In genomic region chr4:186651181-186651603, GRCh38 we compare ENCODE assay signal across 1 cellular context.
TF ChIP-seq lines count a peak whose summit lies in the region.

No MANE protein-coding gene starts in this region.

TF ChIP-seq in H1, 55 proteins besides CTCF, POLR2A, EP300 and RAD21 (continued from another document):
- no peak for TF ChIP-seq CHD7 (IDR thresholded peaks at IDR 0.05; ENCODE audit: insufficient replicate concordance, low read length)
TF ChIP-seq in H1: peak in this region for 0.
